ENCODE assay signal across 26 cellular contexts in genomic region chr3:142602630-142603339, GRCh38. TPM values are rescaled to one million over a fixed set of nuclear protein-coding genes. Genes with fewer than 3 reads are reported as not detected.
DNase-seq lines count a peak whose midpoint lies in the region; ATAC-seq and TF ChIP-seq lines count a peak whose summit lies in the region.
"Had no signal": no experiment of that assay in that cellular context is flagged by ENCODE, and none has a peak within 500 bp of the region (broad histone marks: within the 10 kb centered on the region; RNA-seq: fewer than 3 reads in every experiment).

No MANE protein-coding gene starts in this region.

- H3K36me3 ChIP-seq in hepatocyte (replicated peaks; ENCODE audit: insufficient read depth, low read depth) (no peaks in the 10 kb centered on the region), osteoblast (ENCODE audit: insufficient read depth, low read length) (no peaks in the 10 kb centered on the region)
- H3K36me3 ChIP-seq: MG63, SJSA1 had no signal

- H2AFZ ChIP-seq in hepatocyte (no peak overlapping the region), osteoblast (ENCODE audit: low read length) (peak overlapping the region; percentile 41)
- H2AFZ ChIP-seq: GM23248 had no signal

- no peak overlapping the region for H3K4me2 ChIP-seq in hepatocyte
- H3K4me2 ChIP-seq in osteoblast (ENCODE audit: insufficient read depth, low read length): no peak overlapping the region

- ATAC-seq in HG02763 (IDR thresholded peaks at IDR 0.05; ENCODE audit: unreplicated experiment): no peak
- ATAC-seq: GM12878, K562, PC-3 had no signal

- H3K4me3 ChIP-seq in hepatocyte (no peak overlapping the region), osteoblast (ENCODE audit: insufficient read depth, low read length) (no peak overlapping the region)
- H3K4me3 ChIP-seq: GM12878, GM23248, K562, MG63, SJSA1 had no signal

- no peaks in the 10 kb centered on the region for H4K20me1 ChIP-seq in hepatocyte (ENCODE audit: insufficient read depth, poor library complexity, severe bottlenecking)
- no peaks in the 10 kb centered on the region for H4K20me1 ChIP-seq in osteoblast (ENCODE audit: insufficient read depth, low read length)

- H3K27me3 ChIP-seq in hepatocyte (no peaks in the 10 kb centered on the region), osteoblast (ENCODE audit: insufficient read depth, low read length) (peaks cover 3% of the 10 kb centered on the region)
- H3K27me3 ChIP-seq: MG63, SJSA1 had no signal

- peak overlapping the region; percentile 0 for H3K27ac ChIP-seq in hepatocyte
- H3K27ac ChIP-seq in osteoblast (ENCODE audit: low read depth, low read length): no peak overlapping the region
- H3K27ac ChIP-seq: GM23248, SJSA1 had no signal

- H3K9me2 ChIP-seq in hepatocyte (replicated peaks; ENCODE audit: insufficient read depth): no peaks in the 10 kb centered on the region

- TF ChIP-seq CTCF in hepatocyte (IDR thresholded peaks at IDR 0.05; ENCODE audit: poor library complexity) (no peak), osteoblast (IDR thresholded peaks at IDR 0.05; ENCODE audit: extremely low read depth, low read depth, low read length) (no peak)

- peak; percentile 11 for DNase-seq in Daoy (ENCODE audit: low read depth)
- peak; percentile 15 for DNase-seq in astrocyte of the hippocampus (ENCODE audit: low read depth, low spot score)
- no peak for DNase-seq in hepatocyte (ENCODE audit: low spot score)
- DNase-seq in osteoblast (ENCODE audit: insufficient read length, low spot score, missing footprints): no peak
- no peak for DNase-seq in NCI-H1105 (lab: John Stamatoyannopoulos, UW)
- no peak for DNase-seq in NCI-H524 treated with DMSO at 0.1 percent for 48 hours (lab: John Stamatoyannopoulos, UW)
- no peak for DNase-seq in NCI-H1930 (lab: John Stamatoyannopoulos, UW)
- DNase-seq: C1 segment of cervical spinal cord; Caco-2; CD4-positive, alpha-beta memory T cell; EL; GDM1; GM23248; H7; MG63; NCI-H2029 treated with DMSO at 0.1 percent for 48 hours; NCI-H226; NCI-H510A; NCI-H774; PC-3; Right ventricle myocardium superior; RPMI8226 had no signal

- peaks cover 18% of the 10 kb centered on the region for H3K79me2 ChIP-seq in hepatocyte
- H3K79me2 ChIP-seq in osteoblast (ENCODE audit: insufficient read depth, low read length): no peaks in the 10 kb centered on the region

- 90% methylated on average over 13 of the region's 13 CpGs for WGBS in hepatocyte (ENCODE audit: low lambda C conversion rate, missing lambda C conversion rate)

- H3K9me3 ChIP-seq in hepatocyte (ENCODE audit: low read depth): no peaks in the 10 kb centered on the region
- no peaks in the 10 kb centered on the region for H3K9me3 ChIP-seq in osteoblast (ENCODE audit: low read depth, low read length)
- H3K9me3 ChIP-seq: Caco-2, MG63, SJSA1 had no signal

- H3K4me1 ChIP-seq in hepatocyte (ENCODE audit: insufficient read depth): no peaks in the 10 kb centered on the region
- H3K4me1 ChIP-seq in osteoblast (ENCODE audit: insufficient read depth, low read length): no peaks in the 10 kb centered on the region
- H3K4me1 ChIP-seq: SJSA1 had no signal

RNA-seq across cellular contexts. Expression of gene PLS1, which starts 6.6 kb away (rescaled TPM):
- total RNA-seq in Daoy (2014; rRNA removed; shearing (Covaris generic)): 30.5 and 31.6 TPM in 2 replicates
- total RNA-seq in hepatocyte: 21.1 and 22.8 TPM in 2 replicates
- 9.7 and 13.0 TPM in 2 replicates for polyA plus RNA-seq in hepatocyte
- 0.88 and 1.1 TPM in 2 replicates for total RNA-seq in osteoblast

RNA-seq across cellular contexts. Expression of gene ATR, which starts 24.3 kb away (rescaled TPM):
- total RNA-seq in Daoy (2014; rRNA removed; shearing (Covaris generic)): 27.0 and 31.2 TPM in 2 replicates
- total RNA-seq in hepatocyte: 20.8 and 35.6 TPM in 2 replicates
- polyA plus RNA-seq in hepatocyte: 10.0 and 10.2 TPM in 2 replicates
- 22.1 and 23.6 TPM in 2 replicates for total RNA-seq in osteoblast

Comparison
In these comparisons a context has a peak if more than half of its experiments do, and no peak if none do; other contexts are left out.
1. DNase-seq: peak in Daoy (single experiment) and astrocyte of the hippocampus (single experiment); none in hepatocyte (single experiment), osteoblast (single experiment), NCI-H1105 (single experiment), NCI-H524 treated with DMSO at 0.1 percent for 48 hours (single experiment) and NCI-H1930 (0 of 2).
2. RNA of gene PLS1, which starts 6.6 kb away (total RNA-seq): 30.5 to 31.6 TPM in Daoy and 21.1 to 22.8 TPM in hepatocyte; 0.88 to 1.1 TPM in osteoblast; every median in the first group is over 10 times any median in the second.